1 cellular context compared by ENCODE assay signal in the genomic region with DNA sequence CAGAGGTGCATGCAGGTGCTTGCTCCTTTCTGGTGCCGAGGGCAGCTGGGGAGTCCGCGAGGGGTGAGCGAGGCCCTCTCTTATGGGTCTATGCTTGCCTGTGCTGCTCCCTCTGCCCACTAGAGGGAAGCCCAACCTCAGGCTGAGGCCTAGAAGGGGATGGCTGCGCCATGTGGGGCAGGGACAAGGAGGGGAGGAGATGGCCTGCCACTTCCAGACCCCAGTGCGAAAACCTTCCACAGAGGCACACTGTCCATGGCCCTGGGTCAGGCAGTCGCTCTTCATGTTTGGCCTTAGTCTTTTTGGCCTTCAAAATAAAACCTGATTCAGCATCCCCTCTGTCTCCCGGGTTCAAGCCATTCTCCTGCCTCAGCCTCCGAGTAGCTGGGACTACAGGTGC.
TF ChIP-seq lines count a peak whose summit lies in the region.

No MANE protein-coding gene starts in this region.

TF ChIP-seq in K562, 482 proteins besides CTCF, POLR2A, EP300 and RAD21 (continued from another document and continues in another):
- TF ChIP-seq, protein P1, sequence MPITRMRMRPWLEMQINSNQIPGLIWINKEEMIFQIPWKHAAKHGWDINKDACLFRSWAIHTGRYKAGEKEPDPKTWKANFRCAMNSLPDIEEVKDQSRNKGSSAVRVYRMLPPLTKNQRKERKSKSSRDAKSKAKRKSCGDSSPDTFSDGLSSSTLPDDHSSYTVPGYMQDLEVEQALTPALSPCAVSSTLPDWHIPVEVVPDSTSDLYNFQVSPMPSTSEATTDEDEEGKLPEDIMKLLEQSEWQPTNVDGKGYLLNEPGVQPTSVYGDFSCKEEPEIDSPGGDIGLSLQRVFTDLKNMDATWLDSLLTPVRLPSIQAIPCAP (CRISPR knock-in tag; IDR thresholded peaks at IDR 0.05; ENCODE audit: borderline replicate concordance) = no peak
- TF ChIP-seq AFF1 (IDR thresholded peaks at IDR 0.05; ENCODE audit: low read depth in 1 of 2, partially characterized antibody in 2 of 2) (no peak), ATF7 (IDR thresholded peaks at IDR 0.05) (0 out of 2 replicates have a peak, but pooled peaks have one; percentile 24), ZNF224 (CRISPR knock-in tag; IDR thresholded peaks at IDR 0.05) (no peak), BHLHE40 (IDR thresholded peaks at IDR 0.05; ENCODE audit: low read length) (0 out of 2 replicates have a peak, but pooled peaks have one; percentile 27), ZNF586 (CRISPR knock-in tag; conservative IDR thresholded peaks at IDR 0.05) (no peak), YBX1 (IDR thresholded peaks at IDR 0.05) (no peak), NBN (IDR thresholded peaks at IDR 0.05; ENCODE audit: low read depth) (no peak), ZNF316 (IDR thresholded peaks at IDR 0.05) (peak; percentile 39; the same call in 1 of the 2 replicates), REST (CRISPR knock-in tag; IDR thresholded peaks at IDR 0.05; ENCODE audit: low read depth) (no peak), CEBPB (tag; IDR thresholded peaks at IDR 0.05) (no peak), MXI1 (IDR thresholded peaks at IDR 0.05; ENCODE audit: low read depth, low read length) (no peak), SMARCA4 (IDR thresholded peaks at IDR 0.05) (no peak), DEAF1 (CRISPR knock-in tag; IDR thresholded peaks at IDR 0.05) (peak; percentile 65), DNMT1 (IDR thresholded peaks at IDR 0.05) (no peak), CREBBP (IDR thresholded peaks at IDR 0.05; ENCODE audit: low read depth, low read length) (no peak), NCOA4 (IDR thresholded peaks at IDR 0.05; ENCODE audit: partially characterized antibody) (no peak), CC2D1A (IDR thresholded peaks at IDR 0.05) (0 out of 2 replicates have a peak, but pooled peaks have one; percentile 19), RBM15 (IDR thresholded peaks at IDR 0.05; ENCODE audit: insufficient read depth, low read length) (no peak), TEAD4 (IDR thresholded peaks at IDR 0.05; ENCODE audit: low read length) (no peak), TEAD4 (CRISPR knock-in tag; IDR thresholded peaks at IDR 0.05; ENCODE audit: borderline replicate concordance) (no peak), SIN3A (IDR thresholded peaks at IDR 0.05; ENCODE audit: borderline replicate concordance in 2 of 2, control insufficient read depth in 1 of 2, low read depth in 2 of 2, low read length in 2 of 2) (no peak), DIDO1 (tag; IDR thresholded peaks at IDR 0.05; ENCODE audit: low read depth) (no peak), HSF4 (CRISPR knock-in tag; IDR thresholded peaks at IDR 0.05; ENCODE audit: borderline replicate concordance) (no peak), RCOR1 (IDR thresholded peaks at IDR 0.05; ENCODE audit: borderline replicate concordance in 1 of 2, low read depth in 2 of 2, low read length in 2 of 2) (0 out of 4 replicates have a peak, but pooled peaks of 1 of the 2 experiments have one; percentile 24), TEAD2 (tag; IDR thresholded peaks at IDR 0.05) (no peak), ASH1L (IDR thresholded peaks at IDR 0.05; ENCODE audit: borderline replicate concordance, low read depth, partially characterized antibody) (no peak), EGR1 (conservative IDR thresholded peaks at IDR 0.05) (no peak), MEIS2 (IDR thresholded peaks at IDR 0.05; ENCODE audit: partially characterized antibody) (no peak), ZMIZ1 (IDR thresholded peaks at IDR 0.05; ENCODE audit: low read depth in 2 of 2, low read length in 2 of 2) (no peak), ARID2 (IDR thresholded peaks at IDR 0.05) (0 out of 2 replicates have a peak, but pooled peaks have one; percentile 38), ZFX (CRISPR knock-in tag; IDR thresholded peaks at IDR 0.05) (peak; percentile 36; the same call in 1 of the 2 replicates), RB1 (IDR thresholded peaks at IDR 0.05; ENCODE audit: low read depth) (peak; percentile 59; the same call in 1 of the 2 replicates), ZNF184 (CRISPR knock-in tag; IDR thresholded peaks at IDR 0.05) (no peak), CHD1 (IDR thresholded peaks at IDR 0.05; ENCODE audit: low read length) (no peak), ELF4 (CRISPR knock-in tag; IDR thresholded peaks at IDR 0.05) (no peak), CEBPG (CRISPR knock-in tag; IDR thresholded peaks at IDR 0.05) (no peak), CEBPG (tag; conservative IDR thresholded peaks at IDR 0.05 in 1 of 2, IDR thresholded peaks at IDR 0.05 in 1 of 2) (no peak), HNRNPUL1 (IDR thresholded peaks at IDR 0.05; ENCODE audit: low read length) (no peak), ZFP36 (IDR thresholded peaks at IDR 0.05; ENCODE audit: low read depth, low read length, partially characterized antibody) (no peak), HMG20A (CRISPR knock-in tag; conservative IDR thresholded peaks at IDR 0.05) (no peak), ATF4 (CRISPR knock-in tag; IDR thresholded peaks at IDR 0.05) (no peak), HNRNPK (IDR thresholded peaks at IDR 0.05; ENCODE audit: low read depth, low read length, poor library complexity, severe bottlenecking) (no peak), MYC (IDR thresholded peaks at IDR 0.05; ENCODE audit: low read depth, low read length) (peak; percentile 72), MYC (CRISPR knock-in tag; IDR thresholded peaks at IDR 0.05; ENCODE audit: borderline replicate concordance, low read depth) (no peak)
- TF ChIP-seq, protein P2, sequence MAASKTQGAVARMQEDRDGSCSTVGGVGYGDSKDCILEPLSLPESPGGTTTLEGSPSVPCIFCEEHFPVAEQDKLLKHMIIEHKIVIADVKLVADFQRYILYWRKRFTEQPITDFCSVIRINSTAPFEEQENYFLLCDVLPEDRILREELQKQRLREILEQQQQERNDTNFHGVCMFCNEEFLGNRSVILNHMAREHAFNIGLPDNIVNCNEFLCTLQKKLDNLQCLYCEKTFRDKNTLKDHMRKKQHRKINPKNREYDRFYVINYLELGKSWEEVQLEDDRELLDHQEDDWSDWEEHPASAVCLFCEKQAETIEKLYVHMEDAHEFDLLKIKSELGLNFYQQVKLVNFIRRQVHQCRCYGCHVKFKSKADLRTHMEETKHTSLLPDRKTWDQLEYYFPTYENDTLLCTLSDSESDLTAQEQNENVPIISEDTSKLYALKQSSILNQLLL (CRISPR knock-in tag; IDR thresholded peaks at IDR 0.05; ENCODE audit: borderline replicate concordance) = no peak
- TF ChIP-seq, protein P3, sequence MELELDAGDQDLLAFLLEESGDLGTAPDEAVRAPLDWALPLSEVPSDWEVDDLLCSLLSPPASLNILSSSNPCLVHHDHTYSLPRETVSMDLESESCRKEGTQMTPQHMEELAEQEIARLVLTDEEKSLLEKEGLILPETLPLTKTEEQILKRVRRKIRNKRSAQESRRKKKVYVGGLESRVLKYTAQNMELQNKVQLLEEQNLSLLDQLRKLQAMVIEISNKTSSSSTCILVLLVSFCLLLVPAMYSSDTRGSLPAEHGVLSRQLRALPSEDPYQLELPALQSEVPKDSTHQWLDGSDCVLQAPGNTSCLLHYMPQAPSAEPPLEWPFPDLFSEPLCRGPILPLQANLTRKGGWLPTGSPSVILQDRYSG (tag; conservative IDR thresholded peaks at IDR 0.05; ENCODE audit: low read depth) = no peak
- TF ChIP-seq, protein P4, sequence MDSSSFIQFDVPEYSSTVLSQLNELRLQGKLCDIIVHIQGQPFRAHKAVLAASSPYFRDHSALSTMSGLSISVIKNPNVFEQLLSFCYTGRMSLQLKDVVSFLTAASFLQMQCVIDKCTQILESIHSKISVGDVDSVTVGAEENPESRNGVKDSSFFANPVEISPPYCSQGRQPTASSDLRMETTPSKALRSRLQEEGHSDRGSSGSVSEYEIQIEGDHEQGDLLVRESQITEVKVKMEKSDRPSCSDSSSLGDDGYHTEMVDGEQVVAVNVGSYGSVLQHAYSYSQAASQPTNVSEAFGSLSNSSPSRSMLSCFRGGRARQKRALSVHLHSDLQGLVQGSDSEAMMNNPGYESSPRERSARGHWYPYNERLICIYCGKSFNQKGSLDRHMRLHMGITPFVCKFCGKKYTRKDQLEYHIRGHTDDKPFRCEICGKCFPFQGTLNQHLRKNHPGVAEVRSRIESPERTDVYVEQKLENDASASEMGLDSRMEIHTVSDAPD (CRISPR knock-in tag; IDR thresholded peaks at IDR 0.05) = no peak
